12 cellular contexts compared by ENCODE assay signal in the genomic region with DNA sequence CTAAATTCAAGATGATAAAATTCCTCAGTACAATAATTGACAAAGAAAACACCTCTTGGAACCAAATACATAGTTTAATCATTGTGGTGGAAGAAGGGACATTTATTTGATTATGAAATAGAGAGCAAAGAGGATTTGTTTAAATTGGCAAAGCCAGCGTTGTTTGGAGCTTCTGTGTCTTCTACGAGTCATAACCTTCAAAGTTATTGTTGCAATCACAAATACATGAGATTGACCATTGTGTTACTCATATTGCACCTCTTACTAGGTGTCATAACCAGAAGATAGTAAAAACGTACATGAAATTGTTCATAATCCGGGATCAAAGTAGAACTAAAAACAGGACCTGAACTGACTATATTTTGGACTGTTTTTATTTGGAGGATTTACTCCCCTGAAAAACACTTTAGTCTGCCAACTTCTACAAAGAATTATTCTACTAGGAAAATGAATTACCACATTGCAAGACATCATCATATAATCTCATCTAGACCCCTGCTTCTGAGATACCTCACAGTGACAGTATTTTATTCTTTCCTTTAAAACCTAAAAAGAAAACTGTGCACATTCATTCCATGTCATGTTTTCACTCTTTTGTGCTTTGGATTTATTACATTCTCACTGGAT.
DNase-seq lines count a peak whose midpoint lies in the region; ATAC-seq and TF ChIP-seq lines count a peak whose summit lies in the region.
"Had no signal": no experiment of that assay in that cellular context is flagged by ENCODE, and none has a peak within 500 bp of the region (broad histone marks: within the 10 kb centered on the region; RNA-seq: fewer than 3 reads in every experiment).

No MANE protein-coding gene starts in this region.

- peak; percentile 51 for ATAC-seq in HG02884 (IDR thresholded peaks at IDR 0.05; ENCODE audit: unreplicated experiment)
- ATAC-seq in HG03159 (IDR thresholded peaks at IDR 0.05; ENCODE audit: unreplicated experiment) = no peak
- ATAC-seq: pancreas had no signal

- intact Hi-C loops in posterior vena cava (cut with DNase I) = no loop called here

- in situ Hi-C loops in astrocyte of the spinal cord (cut with HindIII; ENCODE audit: low sequenced_read_pairs) = no loop called here

- H3K4me3 ChIP-seq in astrocyte of the spinal cord (ENCODE audit: low read depth, low read length) = no peak overlapping the region
- H3K4me3 ChIP-seq: pancreas, tibial nerve had no signal

- DNase-seq in DMS53 (lab: John Stamatoyannopoulos, UW) (peak; percentile 37), DMS53 treated with DMSO at 0.1 percent for 48 hours (lab: John Stamatoyannopoulos, UW; ENCODE audit: unreplicated experiment) (no peak), astrocyte of the spinal cord (ENCODE audit: low read depth, low spot score) (peak; percentile 29), kidney tubule cell (ENCODE audit: low spot score) (peak; percentile 42), posterior vena cava (ENCODE audit: low spot score) (no peak), D341Med (ENCODE audit: low spot score) (no peak)
- DNase-seq: caudate nucleus, NCI-H2227 treated with DMSO at 0.1 percent for 48 hours, pancreas had no signal

- TF ChIP-seq CTCF in astrocyte of the spinal cord (IDR thresholded peaks at IDR 0.05; ENCODE audit: low read depth, low read length) = no peak

Comparison
In these comparisons a context has a peak if more than half of its experiments do, and no peak if none do; other contexts are left out.
1. DNase-seq: peak in DMS53 (single experiment), astrocyte of the spinal cord (single experiment) and kidney tubule cell (single experiment); none in DMS53 treated with DMSO at 0.1 percent for 48 hours (single experiment), posterior vena cava (single experiment) and D341Med (single experiment).